In genomic region chr11:34624069-34624468, GRCh38 we compare ENCODE assay signal across 10 cellular contexts. TPM values are rescaled to one million over a fixed set of nuclear protein-coding genes. Genes with fewer than 3 reads are reported as not detected.
DNase-seq lines count a peak whose midpoint lies in the region; ATAC-seq lines count a peak whose summit lies in the region.
"Had no signal": no experiment of that assay in that cellular context is flagged by ENCODE, and none has a peak within 500 bp of the region (broad histone marks: within the 10 kb centered on the region; RNA-seq: fewer than 3 reads in every experiment).

No MANE protein-coding gene starts in this region.

- DNase-seq in CD4-positive, alpha-beta memory T cell = peak; percentile 17 to 53 (median 22)
- DNase-seq in HT-29 (ENCODE audit: low spot score) (peak; percentile 90), epithelial cell of prostate (ENCODE audit: low read depth, low spot score) (no peak), NCI-H345 treated with DMSO at 0.1 percent for 48 hours (lab: John Stamatoyannopoulos, UW; ENCODE audit: unreplicated experiment) (no peak), globus pallidus (ENCODE audit: low spot score) (no peak), SK-N-DZ (ENCODE audit: low spot score) (no peak), GM03348 (ENCODE audit: low spot score) (no peak)
- DNase-seq: COR-L47 had no signal

- H3K9me3 ChIP-seq in CD4-positive, alpha-beta memory T cell (ENCODE audit: control insufficient read depth in 1 of 2, low read length in 2 of 2) = no peaks in the 10 kb centered on the region

- H3K9me3 Mint-ChIP-seq in CD4-positive, alpha-beta memory T cell = peaks cover 0 to 3% (median 0%) of the 10 kb centered on the region in 8 donors

- no peak overlapping the region for H3K27ac ChIP-seq in CD4-positive, alpha-beta memory T cell (ENCODE audit: low read depth, low read length)
- peak overlapping the region; percentile 99 for H3K27ac ChIP-seq in epithelial cell of prostate

- no peaks in the 10 kb centered on the region for H3K4me1 ChIP-seq in CD4-positive, alpha-beta memory T cell (ENCODE audit: insufficient read depth, low read length)

- CTCF ChIA-PET in CD4-positive, alpha-beta memory T cell (lab: Charles Lee; ENCODE audit: partially characterized antibody) = no interaction called here

- POLR2A ChIA-PET in CD4-positive, alpha-beta memory T cell (lab: Charles Lee; ENCODE audit: partially characterized antibody) = no interaction called here

- peak overlapping the region in 1 of 2 donors; percentile 10 for H3K4me3 ChIP-seq in CD4-positive, alpha-beta memory T cell (ENCODE audit: low read length in 2 of 2)

- no peaks in the 10 kb centered on the region for H3K27me3 ChIP-seq in CD4-positive, alpha-beta memory T cell (ENCODE audit: insufficient read depth, low read length)

- ATAC-seq in GM19455 (IDR thresholded peaks at IDR 0.05; ENCODE audit: unreplicated experiment) = peak; percentile 83
- ATAC-seq: Right ventricle myocardium inferior had no signal

- no peaks in the 10 kb centered on the region for H3K36me3 ChIP-seq in CD4-positive, alpha-beta memory T cell (ENCODE audit: insufficient read depth, low read length)

- peak overlapping the region in 1 of 7 donors; percentile 48 for H3K27ac Mint-ChIP-seq in CD4-positive, alpha-beta memory T cell

- no peaks in the 10 kb centered on the region for H3K36me3 Mint-ChIP-seq in CD4-positive, alpha-beta memory T cell

- H3K27me3 Mint-ChIP-seq in CD4-positive, alpha-beta memory T cell = peaks cover 7 to 23% of the 10 kb centered on the region in 2 donors

- H3K4me1 Mint-ChIP-seq in CD4-positive, alpha-beta memory T cell = peaks cover 1 to 12% (median 7%) of the 10 kb centered on the region in 4 donors

- intact Hi-C loops in CD4-positive, alpha-beta memory T cell (cut with micrococcal nuclease) = no loop called here

- H3K4me3 Mint-ChIP-seq in CD4-positive, alpha-beta memory T cell = peak overlapping the region in 6 of 8 donors; percentile 8 to 73 (median 33)

RNA-seq across cellular contexts. Expression of gene EHF, which starts 3.2 kb away (rescaled TPM):
- total RNA-seq in CD4-positive, alpha-beta memory T cell = not detected
- not detected for polyA plus RNA-seq in CD4-positive, alpha-beta memory T cell
- total RNA-seq in HT-29 (2014; rRNA removed; shearing (Covaris generic)) = 258 and 320 TPM in 2 replicates
- not detected in 2 replicates for polyA plus RNA-seq in SK-N-DZ (2014; cell fraction: cytosol; rRNA removed)
- polyA plus RNA-seq in SK-N-DZ (2014; cell fraction: nucleus; rRNA removed) = not detected in 2 replicates

Comparison
In these comparisons a context has a peak if more than half of its experiments do, and no peak if none do; other contexts are left out.
1. DNase-seq: peak in CD4-positive, alpha-beta memory T cell (5 of 5) and HT-29 (single experiment); none in epithelial cell of prostate (single experiment), NCI-H345 treated with DMSO at 0.1 percent for 48 hours (single experiment), globus pallidus (single experiment), SK-N-DZ (single experiment) and GM03348 (single experiment).
2. RNA of gene EHF, which starts 3.2 kb away (total RNA-seq): 258 to 320 TPM in HT-29; not detected in CD4-positive, alpha-beta memory T cell; every median in the first group is over 100 times any median in the second.